In the genomic region with DNA sequence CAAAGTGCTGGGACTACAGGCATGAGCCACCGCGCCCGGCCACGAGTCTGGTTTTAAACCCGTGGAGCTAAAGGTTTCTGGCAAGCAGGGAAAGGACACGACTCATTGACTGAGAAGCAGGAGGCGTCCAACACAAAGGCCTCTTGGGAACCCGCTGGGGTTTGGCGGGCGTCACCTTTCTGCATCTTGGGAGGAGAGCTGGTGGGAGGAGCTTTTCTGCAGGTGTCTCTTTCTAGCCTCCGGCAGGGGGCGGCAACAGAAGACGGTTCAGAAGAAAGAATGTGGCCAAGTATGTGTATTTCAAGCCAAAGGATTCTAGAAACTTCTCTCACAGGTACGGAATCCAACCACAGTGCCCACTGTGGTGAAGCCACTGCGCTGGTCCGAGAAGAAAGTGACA, we compare ENCODE assay signal across 8 cellular contexts.
A peak's percentile ranks its signal among the peaks of the same experiment; 100 is the strongest.
DNase-seq lines count a peak whose midpoint lies in the region; ATAC-seq and TF ChIP-seq lines count a peak whose summit lies in the region.

No MANE protein-coding gene starts in this region.

- peaks cover 15% of the 10 kb centered on the region for H3K27me3 Mint-ChIP-seq in activated naive CD8-positive, alpha-beta T cell treated with anti-CD3 and anti-CD28 coated beads, Interleukin-2, amount 50 U/mL, for 24 hours

- peak overlapping the region in 9 of 11 experiments; percentile 3 to 68 (median 36); a peak in 16 of 22 replicates for H3K27ac ChIP-seq in BLaER1 treated with 17β-estradiol and CSF1 and Interleukin-3, amounts not matched to agents 10 nM and 100 nM
- H3K27ac ChIP-seq in right atrium auricular region (peak overlapping the region; percentile 82 to 83), gastrocnemius medialis (peak overlapping the region; percentile 85 to 99 (median 94))

- H3K4me3 Mint-ChIP-seq in activated naive CD8-positive, alpha-beta T cell treated with anti-CD3 and anti-CD28 coated beads, Interleukin-2, amount 50 U/mL, for 24 hours = no peak overlapping the region

- peak overlapping the region; percentile 38 to 91 (median 64) for H3K4me2 ChIP-seq in BLaER1 treated with 17β-estradiol and CSF1 and Interleukin-3, amounts not matched to agents 10 nM and 100 nM

- peaks cover 60 to 87% (median 83%) of the 10 kb centered on the region in 10 experiments for H3K4me1 ChIP-seq in BLaER1 treated with 17β-estradiol and CSF1 and Interleukin-3, amounts not matched to agents 10 nM and 100 nM
- peaks cover 0 to 57% of the 10 kb centered on the region in 2 donors for H3K4me1 ChIP-seq in right atrium auricular region
- peaks cover 45 to 52% of the 10 kb centered on the region in 2 donors for H3K4me1 ChIP-seq in gastrocnemius medialis

- H3K27me3 ChIP-seq in BLaER1 treated with 17β-estradiol and CSF1 and Interleukin-3, amounts not matched to agents 10 nM and 100 nM = no peaks in the 10 kb centered on the region
- H3K27me3 ChIP-seq in right atrium auricular region (no peaks in the 10 kb centered on the region), gastrocnemius medialis (no peaks in the 10 kb centered on the region)

- peaks cover 0 to 13% (median 0%) of the 10 kb centered on the region in 11 experiments; a peak in 6 of 22 replicates for H3K36me3 ChIP-seq in BLaER1 treated with 17β-estradiol and CSF1 and Interleukin-3, amounts not matched to agents 10 nM and 100 nM
- H3K36me3 ChIP-seq in right atrium auricular region (no peaks in the 10 kb centered on the region), gastrocnemius medialis (no peaks in the 10 kb centered on the region)

- DNase-seq in HUDEP-2 (lab: John Stamatoyannopoulos, UW; ENCODE audit: unreplicated experiment in 76 of 76) (peak in 72 of 76 experiments; percentile 15 to 84 (median 62)), SKM-1 treated with dmso at 0.1 percent for 144 hours (lab: John Stamatoyannopoulos, UW; ENCODE audit: unreplicated experiment) (peak; percentile 41), right atrium auricular region (ENCODE audit: low spot score) (peak; percentile 84), gastrocnemius medialis (peak; percentile 57 to 79), SHP77 (lab: John Stamatoyannopoulos, UW) (no peak), putamen (ENCODE audit: low spot score) (no peak)
- peak; percentile 58 for DNase-seq in activated naive CD8-positive, alpha-beta T cell treated with anti-CD3 and anti-CD28 coated beads, Interleukin-2, amount 50 U/mL, for 24 hours

- H3K36me3 Mint-ChIP-seq in activated naive CD8-positive, alpha-beta T cell treated with anti-CD3 and anti-CD28 coated beads, Interleukin-2, amount 50 U/mL, for 24 hours (ENCODE audit: low read depth) = no peaks in the 10 kb centered on the region

- no peak overlapping the region for H3K27ac Mint-ChIP-seq in activated naive CD8-positive, alpha-beta T cell treated with anti-CD3 and anti-CD28 coated beads, Interleukin-2, amount 50 U/mL, for 24 hours

- H3K9me3 Mint-ChIP-seq in activated naive CD8-positive, alpha-beta T cell treated with anti-CD3 and anti-CD28 coated beads, Interleukin-2, amount 50 U/mL, for 24 hours = no peaks in the 10 kb centered on the region

- H4K20me1 ChIP-seq in BLaER1 treated with 17β-estradiol and CSF1 and Interleukin-3, amounts not matched to agents 10 nM and 100 nM = peaks cover 0 to 38% (median 0%) of the 10 kb centered on the region in 11 experiments; a peak in 5 of 22 replicates

- TF ChIP-seq CTCF in right atrium auricular region (IDR thresholded peaks at IDR 0.05) (peak; percentile 50 to 65), gastrocnemius medialis (IDR thresholded peaks at IDR 0.05 in 4 of 5, conservative IDR thresholded peaks at IDR 0.05 in 1 of 5) (peak; percentile 28 to 77 (median 58))

- peak overlapping the region in 6 of 11 experiments; percentile 22 to 49 (median 42); a peak in 8 of 22 replicates for H3K9ac ChIP-seq in BLaER1 treated with 17β-estradiol and CSF1 and Interleukin-3, amounts not matched to agents 10 nM and 100 nM

- peaks cover 6% of the 10 kb centered on the region for H3K4me1 Mint-ChIP-seq in activated naive CD8-positive, alpha-beta T cell treated with anti-CD3 and anti-CD28 coated beads, Interleukin-2, amount 50 U/mL, for 24 hours

- peak; percentile 52 for ATAC-seq in activated naive CD8-positive, alpha-beta T cell treated with anti-CD3 and anti-CD28 coated beads, Interleukin-2, amount 50 U/mL, for 24 hours
- ATAC-seq in gastrocnemius medialis = peak in 1 of 2 donors; percentile 10

- intact Hi-C loops in gastrocnemius medialis (cut with DNase I; ENCODE audit: low total_unique reads) = loop anchor here (1.0 kb wide), 1 partner anchor 100 kb away; a partner anchor contains a TSS

- peak overlapping the region in 4 of 10 experiments; percentile 16 to 42 (median 26); a peak in 5 of 20 replicates for H3K4me3 ChIP-seq in BLaER1 treated with 17β-estradiol and CSF1 and Interleukin-3, amounts not matched to agents 10 nM and 100 nM
- H3K4me3 ChIP-seq in right atrium auricular region (no peak overlapping the region), gastrocnemius medialis (no peak overlapping the region)

- no peak for TF ChIP-seq POLR2A in gastrocnemius medialis (IDR thresholded peaks at IDR 0.05)

- H3K9me3 ChIP-seq in BLaER1 treated with 17β-estradiol and CSF1 and Interleukin-3, amounts not matched to agents 10 nM and 100 nM (replicated peaks in 1 of 11) = peaks cover 0 to 7% (median 3%) of the 10 kb centered on the region in 11 experiments; a peak in 7 of 22 replicates
- no peaks in the 10 kb centered on the region for H3K9me3 ChIP-seq in right atrium auricular region
- H3K9me3 ChIP-seq in gastrocnemius medialis = no peaks in the 10 kb centered on the region

- in situ Hi-C loops in gastrocnemius medialis (cut with MboI; ENCODE audit: low sequenced_read_pairs in 4 of 4) = no loop called here

Comparison
In these comparisons a context has a peak if more than half of its experiments do, and no peak if none do; other contexts are left out.
1. H3K27ac ChIP-seq: peak in every context shown above with its lines; median percentile 94 in gastrocnemius medialis; 82 in right atrium auricular region; 36 in BLaER1 treated with 17β-estradiol and CSF1 and Interleukin-3, amounts not matched to agents 10 nM and 100 nM.
2. DNase-seq: peak in HUDEP-2 (72 of 76), SKM-1 treated with dmso at 0.1 percent for 144 hours (single experiment), activated naive CD8-positive, alpha-beta T cell treated with anti-CD3 and anti-CD28 coated beads, Interleukin-2, amount 50 U/mL, for 24 hours (single experiment), right atrium auricular region (single experiment) and gastrocnemius medialis (2 of 2); none in SHP77 (0 of 2) and putamen (single experiment).